ENCODE assay signal across 28 cellular contexts in genomic region chr19:51219307-51219706, GRCh38. TPM values are rescaled to one million over a fixed set of nuclear protein-coding genes. Genes with fewer than 3 reads are reported as not detected.
"Had no signal": no experiment of that assay in that cellular context is flagged by ENCODE, and none has a peak within 500 bp of the region (broad histone marks: within the 10 kb centered on the region; RNA-seq: fewer than 3 reads in every experiment).

No MANE protein-coding gene starts in this region.

- H3K27me3 ChIP-seq: cardiac muscle cell, hepatocyte, right lobe of liver, testis had no signal

- H3K4me1 ChIP-seq: lower lobe of right lung, parathyroid adenoma, right lobe of liver, testis, upper lobe of right lung had no signal

- H3K36me3 ChIP-seq: cardiac muscle cell, lower lobe of right lung, right lobe of liver, upper lobe of right lung had no signal

- ATAC-seq: activated CD8-positive, alpha-beta memory T cell treated with anti-CD3 and anti-CD28 coated beads, Interleukin-2, amount 10 ng/mL, durations not matched to agents 7 days and 5 days; left cardiac atrium; lower lobe of right lung; natural killer cell; right lobe of liver; stimulated activated effector memory CD8-positive, alpha-beta T cell treated with anti-CD3 and anti-CD28 coated beads, Interleukin-12 subunit alpha, Interleukin-12 subunit beta, amount 100 ng/mL, for 72 hours; upper lobe of right lung had no signal

- H3K9me3 ChIP-seq: lower lobe of right lung, right lobe of liver, testis, upper lobe of right lung had no signal

- DNase-seq: activated B cell treated with CpG ODN at 0.5 μM for 24 hours; activated CD4-positive, alpha-beta memory T cell treated with anti-CD3 and anti-CD28 coated beads, Interleukin-2, amount 10 ng/mL, durations not matched to agents 7 days and 5 days; activated CD4-positive, alpha-beta T cell treated with anti-CD3 and anti-CD28 coated beads for 4 hours; activated CD8-positive, alpha-beta memory T cell treated with anti-CD3 and anti-CD28 coated beads, Interleukin-2, amount 10 ng/mL, durations not matched to agents 7 days and 5 days; activated naive CD4-positive, alpha-beta T cell treated with Interleukin-2 at 50 U/mL for 16 hours; activated naive CD8-positive, alpha-beta T cell treated with anti-CD3 and anti-CD28 coated beads, Interleukin-2, amount 10 ng/mL, durations not matched to agents 7 days and 5 days; amygdala; endodermal cell; foreskin fibroblast; left cardiac atrium; lower lobe of right lung; natural killer cell; right lobe of liver; small intestine; stimulated activated CD4-positive, alpha-beta T cell treated with anti-CD3 and anti-CD28 coated beads, Interleukin-15, amount 100 ng/mL, for 24 hours; stimulated activated CD4-positive, alpha-beta T cell treated with anti-CD3 and anti-CD28 coated beads, Interleukin-4, amount 100 ng/mL, for 1 hour; testis; upper lobe of right lung had no signal

- H3K9ac ChIP-seq: parathyroid adenoma had no signal

- FAIRE-seq: islet of Langerhans, small intestine had no signal

- H3K79me2 ChIP-seq: hepatocyte, parathyroid adenoma had no signal

- H3K27ac ChIP-seq: cardiac muscle cell, epithelial cell of prostate, hepatocyte, lower lobe of right lung, parathyroid adenoma, right lobe of liver, testis, upper lobe of right lung had no signal

- H3K4me2 ChIP-seq: hepatocyte had no signal

- H3K4me3 ChIP-seq: cardiac muscle cell, hepatocyte, lower lobe of right lung, right lobe of liver, testis, upper lobe of right lung had no signal

- H2AFZ ChIP-seq: hepatocyte, parathyroid adenoma had no signal

RNA-seq across cellular contexts. Expression of gene CD33, which starts 5.6 kb away (rescaled TPM):
- total RNA-seq: activated B cell treated with CpG ODN at 0.5 μM for 24 hours, cardiac muscle cell, dermis microvascular lymphatic vessel endothelial cell, endodermal cell, glomerular endothelial cell had no signal
- polyA plus RNA-seq: cardiac muscle cell had no signal

RNA-seq across cellular contexts. Expression of gene SIGLECL1, which starts 31.6 kb away (rescaled TPM):
- total RNA-seq: activated B cell treated with CpG ODN at 0.5 μM for 24 hours; activated CD8-positive, alpha-beta memory T cell treated with anti-CD3 and anti-CD28 coated beads, Interleukin-2, amount 10 ng/mL, durations not matched to agents 7 days and 5 days; activated naive CD8-positive, alpha-beta T cell treated with anti-CD3 and anti-CD28 coated beads, Interleukin-2, amount 10 ng/mL, durations not matched to agents 7 days and 5 days; activated T-helper 2 cell treated with anti-CD3 and anti-CD28 coated beads, Interferon-gamma antibody, Interleukin-2, Interleukin-4, amounts not matched to agents 10 μg/mL and 5 μg/mL and 100 μg/mL, durations not matched to agents 14 hours and 24 hours and 36 hours; cardiac muscle cell; dermis microvascular lymphatic vessel endothelial cell; endodermal cell; glomerular endothelial cell; hepatocyte; left cardiac atrium; lower lobe of right lung; mesenteric fat pad; natural killer cell; right lobe of liver; upper lobe of right lung had no signal
- polyA plus RNA-seq: cardiac muscle cell, hepatocyte, small intestine had no signal
